In the genomic region with DNA sequence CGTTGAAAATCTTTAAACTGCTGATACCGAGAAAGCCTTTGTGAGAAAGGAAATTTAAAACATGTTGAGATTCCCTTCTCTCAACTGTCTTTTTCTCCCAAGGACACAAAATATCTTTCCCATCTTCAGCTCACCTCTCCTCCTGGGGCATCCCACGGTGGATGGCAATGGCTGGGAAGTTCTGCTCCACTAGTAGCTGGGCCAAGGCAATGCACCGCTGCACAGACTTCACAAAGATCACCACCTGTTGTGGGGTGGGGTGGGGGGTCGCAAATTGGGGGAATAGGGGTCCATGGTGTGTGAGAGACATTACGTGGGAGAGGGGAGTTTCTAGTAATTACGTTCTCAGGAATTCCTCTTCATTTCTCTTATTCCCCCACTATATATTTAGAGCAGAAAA, we compare ENCODE assay signal across 16 cellular contexts. TPM values are rescaled to one million over a fixed set of nuclear protein-coding genes. Genes with fewer than 3 reads are reported as not detected.
DNase-seq lines count a peak whose midpoint lies in the region; ATAC-seq and TF ChIP-seq lines count a peak whose summit lies in the region.
"Had no signal": no experiment of that assay in that cellular context is flagged by ENCODE, and none has a peak within 500 bp of the region (broad histone marks: within the 10 kb centered on the region; RNA-seq: fewer than 3 reads in every experiment).

No MANE protein-coding gene starts in this region.

- H3K4me1 ChIP-seq in Caco-2, result no peaks in the 10 kb centered on the region
- H3K4me1 ChIP-seq: A549 had no signal

- H3K4me3 ChIP-seq in Caco-2 (ENCODE audit: low read depth, low read length), result no peak overlapping the region
- H3K4me3 ChIP-seq: A549, GM23338 had no signal

- H3K9me3 ChIP-seq in Caco-2, result no peaks in the 10 kb centered on the region
- no peaks in the 10 kb centered on the region for H3K9me3 ChIP-seq in T-helper 17 cell (ENCODE audit: control insufficient read depth, low read length, poor library complexity, severe bottlenecking)
- H3K9me3 ChIP-seq: A549 had no signal

- peaks cover 12% of the 10 kb centered on the region for H3K36me3 ChIP-seq in Caco-2 (ENCODE audit: control insufficient read depth, insufficient read depth, low read length)

- no peak overlapping the region for H3K4me3 Mint-ChIP-seq in activated CD4-positive, alpha-beta T cell treated with anti-CD3 and anti-CD28 coated beads for 36 hours
- H3K4me3 Mint-ChIP-seq in Caco-2 (ENCODE audit: unreplicated experiment), result no peak overlapping the region
- H3K4me3 Mint-ChIP-seq in T-helper 17 cell, result peak overlapping the region; percentile 68
- H3K4me3 Mint-ChIP-seq in nephron progenitor cell, result no peak overlapping the region
- H3K4me3 Mint-ChIP-seq in type B pancreatic cell, result no peak overlapping the region
- H3K4me3 Mint-ChIP-seq: CD4-positive, alpha-beta T cell; GM23338 had no signal

- no peak for DNase-seq in activated CD4-positive, alpha-beta T cell treated with anti-CD3 and anti-CD28 coated beads for 36 hours
- DNase-seq in activated CD4-positive, alpha-beta T cell treated with anti-CD3 and anti-CD28 coated beads, Interleukin-2, amount 50 U/mL, for 48 hours, result no peak
- DNase-seq in Caco-2 (no peak), T-helper 17 cell (no peak), nephron progenitor cell (no peak), type B pancreatic cell (ENCODE audit: extremely low spot score, unreplicated experiment) (no peak)
- DNase-seq in stimulated activated CD4-positive, alpha-beta T cell treated with anti-CD3 and anti-CD28 coated beads, Interleukin-15, amount 100 ng/mL, for 24 hours, result no peak
- DNase-seq: AML-193; CD4-positive, alpha-beta T cell; DMS153; DMS79; GDM1 had no signal

- CTCF ChIA-PET in activated CD4-positive, alpha-beta T cell treated with anti-CD3 and anti-CD28 coated beads for 36 hours (lab: Charles Lee), result interaction anchor here (0.6 kb wide), 2 partner anchors 67 to 87 kb away, joined by 3 to 4 read pairs; no protein-coding TSS in a partner anchor
- CTCF ChIA-PET in Caco-2 (lab: Charles Lee), result no interaction called here

- intact Hi-C loops in activated CD4-positive, alpha-beta T cell treated with anti-CD3 and anti-CD28 coated beads for 36 hours (cut with DNase I, micrococcal nuclease), result no loop called here
- intact Hi-C loops in Caco-2 (cut with micrococcal nuclease; ENCODE audit: unreplicated experiment), result no loop called here

- peaks cover 22% of the 10 kb centered on the region for H3K4me1 Mint-ChIP-seq in activated CD4-positive, alpha-beta T cell treated with anti-CD3 and anti-CD28 coated beads for 36 hours
- H3K4me1 Mint-ChIP-seq in Caco-2 (ENCODE audit: low read depth, unreplicated experiment) (peaks cover 9% of the 10 kb centered on the region), T-helper 17 cell (peaks cover 5% of the 10 kb centered on the region), nephron progenitor cell (peaks cover 45% of the 10 kb centered on the region), type B pancreatic cell (ENCODE audit: unreplicated experiment) (peaks cover 4% of the 10 kb centered on the region)

- peak overlapping the region; percentile 25 for H3K27ac Mint-ChIP-seq in activated CD4-positive, alpha-beta T cell treated with anti-CD3 and anti-CD28 coated beads for 36 hours
- peak overlapping the region; percentile 23 for H3K27ac Mint-ChIP-seq in Caco-2 (ENCODE audit: unreplicated experiment)
- H3K27ac Mint-ChIP-seq in T-helper 17 cell, result peak overlapping the region; percentile 43
- peak overlapping the region; percentile 82 for H3K27ac Mint-ChIP-seq in nephron progenitor cell
- H3K27ac Mint-ChIP-seq in type B pancreatic cell, result no peak overlapping the region
- H3K27ac Mint-ChIP-seq: CD4-positive, alpha-beta T cell; GM23338 had no signal

- H3K36me3 Mint-ChIP-seq in activated CD4-positive, alpha-beta T cell treated with anti-CD3 and anti-CD28 coated beads for 36 hours (ENCODE audit: low read depth), result peaks cover 64% of the 10 kb centered on the region
- H3K36me3 Mint-ChIP-seq in Caco-2 (ENCODE audit: insufficient read depth, unreplicated experiment) (peaks cover 90% of the 10 kb centered on the region), T-helper 17 cell (ENCODE audit: low read depth) (peaks cover 8% of the 10 kb centered on the region), nephron progenitor cell (ENCODE audit: low read depth) (peaks cover 62% of the 10 kb centered on the region), type B pancreatic cell (peaks cover 50% of the 10 kb centered on the region)

- TF ChIP-seq CTCF in Caco-2 (IDR thresholded peaks at IDR 0.05; ENCODE audit: insufficient read depth in 1 of 2, low read depth in 1 of 2, low read length in 1 of 2, severe bottlenecking in 1 of 2, unreplicated experiment in 1 of 2) (no peak), nephron progenitor cell (IDR thresholded peaks at IDR 0.05) (no peak), type B pancreatic cell (conservative IDR thresholded peaks at IDR 0.05) (no peak)

- ATAC-seq in activated CD4-positive, alpha-beta T cell treated with anti-CD3 and anti-CD28 coated beads for 36 hours, result no peak
- ATAC-seq in T-helper 17 cell, result no peak
- ATAC-seq: GM23338 had no signal

- BruUV-seq in Caco-2 (replicated peaks; lab: Mats Ljungman, UMichigan), result no TSS peak

- no peaks in the 10 kb centered on the region for H3K9me3 Mint-ChIP-seq in activated CD4-positive, alpha-beta T cell treated with anti-CD3 and anti-CD28 coated beads for 36 hours (ENCODE audit: low read depth)
- H3K9me3 Mint-ChIP-seq in Caco-2 (ENCODE audit: unreplicated experiment), result no peaks in the 10 kb centered on the region
- H3K9me3 Mint-ChIP-seq in nephron progenitor cell, result no peaks in the 10 kb centered on the region
- no peaks in the 10 kb centered on the region for H3K9me3 Mint-ChIP-seq in type B pancreatic cell
- H3K9me3 Mint-ChIP-seq: CD4-positive, alpha-beta T cell; GM23338 had no signal

- POLR2A ChIA-PET in activated CD4-positive, alpha-beta T cell treated with anti-CD3 and anti-CD28 coated beads for 36 hours (lab: Charles Lee), result interaction anchor here (0.7 kb wide), 1 partner anchor 36 kb away, joined by 3 read pairs; no protein-coding TSS in a partner anchor
- POLR2A ChIA-PET in Caco-2 (lab: Charles Lee), result interaction anchor here (0.6 kb wide), 1 partner anchor 33 kb away, joined by 3 read pairs; the partner anchor contains the start of gene MICB

- H3K27me3 ChIP-seq in Caco-2 (replicated peaks; ENCODE audit: control insufficient read depth, insufficient read depth, low read length), result no peaks in the 10 kb centered on the region

- no peaks in the 10 kb centered on the region for H3K27me3 Mint-ChIP-seq in activated CD4-positive, alpha-beta T cell treated with anti-CD3 and anti-CD28 coated beads for 36 hours
- H3K27me3 Mint-ChIP-seq in Caco-2 (ENCODE audit: insufficient read depth, unreplicated experiment), result no peaks in the 10 kb centered on the region
- H3K27me3 Mint-ChIP-seq in T-helper 17 cell, result no peaks in the 10 kb centered on the region
- no peaks in the 10 kb centered on the region for H3K27me3 Mint-ChIP-seq in nephron progenitor cell (ENCODE audit: low read depth, poor library complexity)
- H3K27me3 Mint-ChIP-seq in type B pancreatic cell, result no peaks in the 10 kb centered on the region
- H3K27me3 Mint-ChIP-seq: CD4-positive, alpha-beta T cell had no signal

RNA-seq across cellular contexts. Expression of gene MCCD1, which starts 2.4 kb away (rescaled TPM):
- total RNA-seq in activated CD4-positive, alpha-beta T cell treated with anti-CD3 and anti-CD28 coated beads for 36 hours, result not detected
- total RNA-seq in Caco-2 (2022), result not detected in 2 replicates
- total RNA-seq in T-helper 17 cell, result not detected
- not detected in 2 replicates for total RNA-seq in type B pancreatic cell (ENCODE audit: low replicate concordance)
- total RNA-seq: CD4-positive, alpha-beta T cell; Daoy; GM23338; HT-29 had no signal

RNA-seq across cellular contexts. Expression of gene DDX39B, which starts 10.6 kb away (rescaled TPM):
- total RNA-seq in activated CD4-positive, alpha-beta T cell treated with anti-CD3 and anti-CD28 coated beads for 36 hours, result 100 to 1,000 TPM; 517 to 569 TPM
- 416 and 423 TPM in 2 replicates for total RNA-seq in Caco-2 (2022)
- 100 to 1,000 TPM; 496 to 507 TPM for total RNA-seq in T-helper 17 cell
- total RNA-seq in type B pancreatic cell (ENCODE audit: low replicate concordance), result 410 and 636 TPM in 2 replicates

RNA-seq across cellular contexts. Expression of gene ATP6V1G2, which starts 15.2 kb away (rescaled TPM):
- total RNA-seq in activated CD4-positive, alpha-beta T cell treated with anti-CD3 and anti-CD28 coated beads for 36 hours, result 1 to 10 TPM; 1.9 to 2.1 TPM
- total RNA-seq in Caco-2 (2022) (0.26 and 0.43 TPM in 2 replicates), T-helper 17 cell (1 to 10 TPM; 1.4 to 2.0 TPM), type B pancreatic cell (ENCODE audit: low replicate concordance) (1.6 and 5.9 TPM in 2 replicates)
- total RNA-seq: HT-29 had no signal

RNA-seq across cellular contexts. Expression of gene NFKBIL1, which starts 16.2 kb away (rescaled TPM):
- 10 to 100 TPM; 18.1 to 19.0 TPM for total RNA-seq in activated CD4-positive, alpha-beta T cell treated with anti-CD3 and anti-CD28 coated beads for 36 hours
- total RNA-seq in Caco-2 (2022), result 14.7 and 17.4 TPM in 2 replicates
- total RNA-seq in T-helper 17 cell, result 1 to 10 TPM; 5.5 to 6.4 TPM
- total RNA-seq in type B pancreatic cell (ENCODE audit: low replicate concordance), result 21.1 and 24.2 TPM in 2 replicates

RNA-seq across cellular contexts. Expression of gene MICB, which starts 33.2 kb away (rescaled TPM):
- 10 to 100 TPM; 19.6 to 19.7 TPM for total RNA-seq in activated CD4-positive, alpha-beta T cell treated with anti-CD3 and anti-CD28 coated beads for 36 hours
- total RNA-seq in Caco-2 (2022) (6.4 and 7.5 TPM in 2 replicates), T-helper 17 cell (10 to 100 TPM; 16.5 to 17.6 TPM), type B pancreatic cell (ENCODE audit: low replicate concordance) (0.14 and 0.86 TPM in 2 replicates)
